1 cellular context compared by ENCODE assay signal in the genomic region with DNA sequence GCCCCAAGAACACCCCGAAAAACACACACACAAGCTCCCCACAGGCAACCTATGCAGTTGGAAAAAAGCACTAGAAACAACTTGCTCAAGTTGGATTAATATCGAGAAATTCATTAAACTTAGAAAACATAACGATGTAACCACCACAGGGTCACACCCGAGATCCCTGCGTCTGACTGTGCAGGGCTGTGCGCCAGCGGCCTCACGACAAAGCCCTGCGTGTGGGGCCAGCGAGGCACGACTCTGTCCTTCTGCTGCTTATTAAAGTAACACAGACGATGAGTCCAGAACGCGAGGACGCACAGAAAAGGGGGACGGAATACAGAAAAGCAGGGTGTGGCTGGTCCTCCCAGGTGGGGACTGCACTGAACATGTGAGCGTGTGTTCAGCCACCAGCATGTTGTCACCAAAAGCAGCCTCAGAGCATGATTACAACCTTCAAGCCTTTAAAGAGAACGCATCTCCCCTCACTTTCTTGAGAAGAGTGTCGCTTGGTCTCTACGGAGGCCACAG.
TF ChIP-seq lines count a peak whose summit lies in the region.

No MANE protein-coding gene starts in this region.

TF ChIP-seq in H1, 55 proteins besides CTCF, POLR2A, EP300 and RAD21:
- TF ChIP-seq KDM5A (IDR thresholded peaks at IDR 0.05; ENCODE audit: low read length) (no peak), JUN (IDR thresholded peaks at IDR 0.05; ENCODE audit: low read depth, low read length) (no peak), CBX8 (IDR thresholded peaks at IDR 0.05; ENCODE audit: borderline replicate concordance, low read depth, low read length) (no peak), TAF7 (optimal IDR thresholded peaks at IDR 0.05; ENCODE audit: borderline replicate concordance, low read depth, low read length) (no peak), RBBP5 (IDR thresholded peaks at IDR 0.05; ENCODE audit: borderline replicate concordance, low read depth, low read length) (no peak), EGR1 (IDR thresholded peaks at IDR 0.05; ENCODE audit: borderline replicate concordance, low read depth, low read length) (no peak), CBX5 (IDR thresholded peaks at IDR 0.05; ENCODE audit: low read depth, low read length) (no peak)
